33 cellular contexts compared by ENCODE assay signal in genomic region chr19:30356951-30357579, GRCh38. TPM values are rescaled to one million over a fixed set of nuclear protein-coding genes. Genes with fewer than 3 reads are reported as not detected.
"Had no signal": no experiment of that assay in that cellular context is flagged by ENCODE, and none has a peak within 500 bp of the region (broad histone marks: within the 10 kb centered on the region; RNA-seq: fewer than 3 reads in every experiment).

No MANE protein-coding gene starts in this region.

- H3K27me3 ChIP-seq: adrenal gland, body of pancreas, breast epithelium, MG63, SJCRH30 had no signal

- H3K4me1 ChIP-seq: body of pancreas, breast epithelium had no signal

- FAIRE-seq: astrocyte had no signal

- H3K9me3 ChIP-seq: adrenal gland, body of pancreas, breast epithelium, MG63, SJCRH30 had no signal

- DNase-seq: activated CD4-positive, alpha-beta T cell treated with anti-CD3 and anti-CD28 coated beads for 1 hour; activated CD4-positive, alpha-beta T cell treated with anti-CD3 and anti-CD28 coated beads for 48 hours; activated CD4-positive, CD25-positive, alpha-beta regulatory T cell; activated CD8-positive, alpha-beta T cell treated with anti-CD3 and anti-CD28 coated beads for 36 hours; activated gamma-delta T cell treated with Interleukin-2 at 50 U/mL for 16 hours; activated naive CD4-positive, alpha-beta T cell treated with anti-CD3 and anti-CD28 coated beads for 36 hours; activated T-cell treated with anti-CD3 and anti-CD28 coated beads for 4 hours; activated T-cell treated with anti-CD3 and anti-CD28 coated beads, Interleukin-2, amount 50 U/mL, for 4 hours; adrenal gland; body of pancreas; Karpas-422; MG63; NCI-H1048; NCI-H1105 treated with DMSO at 0.1 percent for 48 hours; NCI-H1694; NCI-H1930; NCI-H2081 treated with DMSO at 0.1 percent for 48 hours; NCI-H345; NCI-H524 treated with DMSO at 0.1 percent for 48 hours; SHP77; SJCRH30; T1000; WERI-Rb-1 had no signal

- ATAC-seq: activated CD8-positive, alpha-beta T cell treated with anti-CD3 and anti-CD28 coated beads for 36 hours; activated naive CD4-positive, alpha-beta T cell treated with anti-CD3 and anti-CD28 coated beads, Interleukin-2, amount 50 U/mL, for 72 hours; activated T-cell treated with anti-CD3 and anti-CD28 coated beads, Interleukin-2, amount 50 U/mL, for 4 hours; body of pancreas; Panc1 had no signal

- H3K36me3 ChIP-seq: adrenal gland, breast epithelium, MG63, SJCRH30, WERI-Rb-1 had no signal

- H3K4me3 ChIP-seq: adrenal gland, body of pancreas, breast epithelium, MG63, SJCRH30, SK-N-MC had no signal

- H3K27ac ChIP-seq: adrenal gland, body of pancreas, breast epithelium, SJCRH30, SK-N-MC, WERI-Rb-1 had no signal

RNA-seq across cellular contexts. Expression of gene ZNF536, which starts 15.1 kb away (rescaled TPM):
- total RNA-seq: activated CD8-positive, alpha-beta memory T cell treated with anti-CD3 and anti-CD28 coated beads for 36 hours; activated CD8-positive, alpha-beta T cell treated with anti-CD3 and anti-CD28 coated beads for 36 hours; activated naive CD4-positive, alpha-beta T cell treated with anti-CD3 and anti-CD28 coated beads for 36 hours; activated naive CD4-positive, alpha-beta T cell treated with anti-CD3 and anti-CD28 coated beads, Interleukin-2, amount 50 U/mL, for 72 hours; activated T-cell treated with anti-CD3 and anti-CD28 coated beads, Interleukin-2, amount 50 U/mL, for 4 hours; activated T-helper 1 cell treated with anti-CD3 and anti-CD28 coated beads, Interleukin-12 subunit alpha, Interleukin-12 subunit beta, Interleukin-2, Interleukin-4 antibody, amounts not matched to agents 30 ng/mL and 10 ng/mL and 1 ng/mL, durations not matched to agents 14 hours and 24 hours and 36 hours; body of pancreas; NCI-H460; T-helper 1 cell treated with Interleukin-12 subunit alpha and Interleukin-12 subunit beta and Interleukin-4 antibody, amounts not matched to agents 30 ng/mL and 1 ng/mL, for 36 hours; T-helper 2 cell treated with Interferon-gamma antibody and Interleukin-4, amounts not matched to agents 100 ng/mL and 5 ng/mL, for 36 hours had no signal
